Comparison of ENCODE assay signal across 1 cellular context in the genomic region with DNA sequence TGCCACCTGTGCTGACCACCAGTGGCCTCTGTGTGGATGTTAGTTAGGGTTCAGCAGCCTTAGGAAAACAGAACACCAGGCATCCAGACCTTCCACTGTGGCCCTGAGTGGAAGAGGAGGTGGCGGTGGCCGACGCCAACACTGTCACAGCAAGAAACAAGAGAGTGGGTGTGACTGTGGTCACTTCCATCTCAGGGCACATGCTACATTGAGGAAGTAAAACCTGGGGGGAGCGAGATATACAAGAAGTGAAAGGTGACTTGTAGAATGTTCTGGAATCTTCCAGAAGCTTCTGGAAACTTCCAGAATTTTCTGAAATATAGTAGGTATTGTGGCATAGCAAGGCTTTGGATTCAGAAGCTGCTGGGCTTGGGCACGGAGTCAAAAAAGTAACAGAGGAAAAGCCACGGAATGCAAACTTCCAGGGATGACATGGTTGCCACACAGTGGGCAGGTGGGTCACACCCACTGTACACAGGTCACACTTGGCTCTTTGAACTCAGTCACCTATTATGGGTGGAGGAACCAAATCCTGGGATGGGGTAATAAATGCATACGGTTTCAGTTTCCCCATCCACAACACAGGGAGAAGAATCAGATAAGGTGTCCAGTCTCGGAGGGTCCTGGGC.
TF ChIP-seq lines count a peak whose summit lies in the region.

No MANE protein-coding gene starts in this region.

TF ChIP-seq in GM12878, 131 proteins besides CTCF, POLR2A, EP300 and RAD21 (continues in another document):
- TF ChIP-seq RAD51 (IDR thresholded peaks at IDR 0.05), result peak; percentile 33; the same call in 1 of the 2 replicates
- TF ChIP-seq SP1 (IDR thresholded peaks at IDR 0.05; ENCODE audit: low read depth, low read length), result no peak
- 0 out of 2 replicates have a peak, but pooled peaks have one; percentile 42 for TF ChIP-seq IRF4 (IDR thresholded peaks at IDR 0.05; ENCODE audit: low read depth, low read length)
- TF ChIP-seq SMAD5 (IDR thresholded peaks at IDR 0.05; ENCODE audit: low read depth), result no peak
- TF ChIP-seq, protein P1, sequence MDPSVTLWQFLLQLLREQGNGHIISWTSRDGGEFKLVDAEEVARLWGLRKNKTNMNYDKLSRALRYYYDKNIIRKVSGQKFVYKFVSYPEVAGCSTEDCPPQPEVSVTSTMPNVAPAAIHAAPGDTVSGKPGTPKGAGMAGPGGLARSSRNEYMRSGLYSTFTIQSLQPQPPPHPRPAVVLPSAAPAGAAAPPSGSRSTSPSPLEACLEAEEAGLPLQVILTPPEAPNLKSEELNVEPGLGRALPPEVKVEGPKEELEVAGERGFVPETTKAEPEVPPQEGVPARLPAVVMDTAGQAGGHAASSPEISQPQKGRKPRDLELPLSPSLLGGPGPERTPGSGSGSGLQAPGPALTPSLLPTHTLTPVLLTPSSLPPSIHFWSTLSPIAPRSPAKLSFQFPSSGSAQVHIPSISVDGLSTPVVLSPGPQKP (IDR thresholded peaks at IDR 0.05; ENCODE audit: low read depth, low read length), result no peak
- peak; percentile 60; the same call in 1 of the 2 replicates for TF ChIP-seq MTA2 (IDR thresholded peaks at IDR 0.05; ENCODE audit: low read depth)
- peak; percentile 93 for TF ChIP-seq RUNX3 (IDR thresholded peaks at IDR 0.05; ENCODE audit: low read length)
- TF ChIP-seq CHD1 (IDR thresholded peaks at IDR 0.05; ENCODE audit: low read depth, low read length), result no peak
- TF ChIP-seq, protein P2, sequence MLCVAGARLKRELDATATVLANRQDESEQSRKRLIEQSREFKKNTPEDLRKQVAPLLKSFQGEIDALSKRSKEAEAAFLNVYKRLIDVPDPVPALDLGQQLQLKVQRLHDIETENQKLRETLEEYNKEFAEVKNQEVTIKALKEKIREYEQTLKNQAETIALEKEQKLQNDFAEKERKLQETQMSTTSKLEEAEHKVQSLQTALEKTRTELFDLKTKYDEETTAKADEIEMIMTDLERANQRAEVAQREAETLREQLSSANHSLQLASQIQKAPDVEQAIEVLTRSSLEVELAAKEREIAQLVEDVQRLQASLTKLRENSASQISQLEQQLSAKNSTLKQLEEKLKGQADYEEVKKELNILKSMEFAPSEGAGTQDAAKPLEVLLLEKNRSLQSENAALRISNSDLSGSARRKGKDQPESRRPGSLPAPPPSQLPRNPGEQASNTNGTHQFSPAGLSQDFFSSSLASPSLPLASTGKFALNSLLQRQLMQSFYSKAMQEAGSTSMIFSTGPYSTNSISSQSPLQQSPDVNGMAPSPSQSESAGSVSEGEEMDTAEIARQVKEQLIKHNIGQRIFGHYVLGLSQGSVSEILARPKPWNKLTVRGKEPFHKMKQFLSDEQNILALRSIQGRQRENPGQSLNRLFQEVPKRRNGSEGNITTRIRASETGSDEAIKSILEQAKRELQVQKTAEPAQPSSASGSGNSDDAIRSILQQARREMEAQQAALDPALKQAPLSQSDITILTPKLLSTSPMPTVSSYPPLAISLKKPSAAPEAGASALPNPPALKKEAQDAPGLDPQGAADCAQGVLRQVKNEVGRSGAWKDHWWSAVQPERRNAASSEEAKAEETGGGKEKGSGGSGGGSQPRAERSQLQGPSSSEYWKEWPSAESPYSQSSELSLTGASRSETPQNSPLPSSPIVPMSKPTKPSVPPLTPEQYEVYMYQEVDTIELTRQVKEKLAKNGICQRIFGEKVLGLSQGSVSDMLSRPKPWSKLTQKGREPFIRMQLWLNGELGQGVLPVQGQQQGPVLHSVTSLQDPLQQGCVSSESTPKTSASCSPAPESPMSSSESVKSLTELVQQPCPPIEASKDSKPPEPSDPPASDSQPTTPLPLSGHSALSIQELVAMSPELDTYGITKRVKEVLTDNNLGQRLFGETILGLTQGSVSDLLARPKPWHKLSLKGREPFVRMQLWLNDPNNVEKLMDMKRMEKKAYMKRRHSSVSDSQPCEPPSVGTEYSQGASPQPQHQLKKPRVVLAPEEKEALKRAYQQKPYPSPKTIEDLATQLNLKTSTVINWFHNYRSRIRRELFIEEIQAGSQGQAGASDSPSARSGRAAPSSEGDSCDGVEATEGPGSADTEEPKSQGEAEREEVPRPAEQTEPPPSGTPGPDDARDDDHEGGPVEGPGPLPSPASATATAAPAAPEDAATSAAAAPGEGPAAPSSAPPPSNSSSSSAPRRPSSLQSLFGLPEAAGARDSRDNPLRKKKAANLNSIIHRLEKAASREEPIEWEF (IDR thresholded peaks at IDR 0.05; ENCODE audit: insufficient replicate concordance, low read depth, low read length), result no peak
- TF ChIP-seq TCF7 (IDR thresholded peaks at IDR 0.05; ENCODE audit: borderline replicate concordance), result no peak
- TF ChIP-seq, protein P3, sequence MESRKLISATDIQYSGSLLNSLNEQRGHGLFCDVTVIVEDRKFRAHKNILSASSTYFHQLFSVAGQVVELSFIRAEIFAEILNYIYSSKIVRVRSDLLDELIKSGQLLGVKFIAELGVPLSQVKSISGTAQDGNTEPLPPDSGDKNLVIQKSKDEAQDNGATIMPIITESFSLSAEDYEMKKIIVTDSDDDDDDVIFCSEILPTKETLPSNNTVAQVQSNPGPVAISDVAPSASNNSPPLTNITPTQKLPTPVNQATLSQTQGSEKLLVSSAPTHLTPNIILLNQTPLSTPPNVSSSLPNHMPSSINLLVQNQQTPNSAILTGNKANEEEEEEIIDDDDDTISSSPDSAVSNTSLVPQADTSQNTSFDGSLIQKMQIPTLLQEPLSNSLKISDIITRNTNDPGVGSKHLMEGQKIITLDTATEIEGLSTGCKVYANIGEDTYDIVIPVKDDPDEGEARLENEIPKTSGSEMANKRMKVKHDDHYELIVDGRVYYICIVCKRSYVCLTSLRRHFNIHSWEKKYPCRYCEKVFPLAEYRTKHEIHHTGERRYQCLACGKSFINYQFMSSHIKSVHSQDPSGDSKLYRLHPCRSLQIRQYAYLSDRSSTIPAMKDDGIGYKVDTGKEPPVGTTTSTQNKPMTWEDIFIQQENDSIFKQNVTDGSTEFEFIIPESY (IDR thresholded peaks at IDR 0.05), result no peak
- TF ChIP-seq FOS (IDR thresholded peaks at IDR 0.05; ENCODE audit: borderline replicate concordance, extremely low read depth, insufficient read length), result no peak
- no peak for TF ChIP-seq SUZ12 (IDR thresholded peaks at IDR 0.05; ENCODE audit: unreplicated experiment)
- TF ChIP-seq FOXK2 (IDR thresholded peaks at IDR 0.05), result no peak
- peak; percentile 81 for TF ChIP-seq DPF2 (IDR thresholded peaks at IDR 0.05)
- TF ChIP-seq CHD2 (IDR thresholded peaks at IDR 0.05; ENCODE audit: borderline replicate concordance, low read depth, low read length), result no peak
- TF ChIP-seq EGR1 (IDR thresholded peaks at IDR 0.05; ENCODE audit: borderline replicate concordance in 1 of 2, low read depth in 2 of 2, low read length in 2 of 2), result peak in 1 of 2 experiments; percentile 36; a peak in 1 of 3 replicates
- no peak for TF ChIP-seq HDAC2 (IDR thresholded peaks at IDR 0.05)
- TF ChIP-seq RBBP5 (conservative IDR thresholded peaks at IDR 0.05), result no peak
- TF ChIP-seq NFYA (IDR thresholded peaks at IDR 0.05; ENCODE audit: borderline replicate concordance, low read depth, low read length), result no peak
- no peak for TF ChIP-seq TAF1 (IDR thresholded peaks at IDR 0.05; ENCODE audit: borderline replicate concordance, low read depth, low read length)
- no peak for TF ChIP-seq ESRRA (IDR thresholded peaks at IDR 0.05; ENCODE audit: low read length)
- peak; percentile 58 for TF ChIP-seq SPI1 (IDR thresholded peaks at IDR 0.05; ENCODE audit: borderline replicate concordance, insufficient read depth, low read depth, low read length)
- TF ChIP-seq PAX5 (IDR thresholded peaks at IDR 0.05; ENCODE audit: borderline replicate concordance, low read depth, low read length), result peak; percentile 34; the same call in 1 of the 2 replicates
- TF ChIP-seq, protein P4, sequence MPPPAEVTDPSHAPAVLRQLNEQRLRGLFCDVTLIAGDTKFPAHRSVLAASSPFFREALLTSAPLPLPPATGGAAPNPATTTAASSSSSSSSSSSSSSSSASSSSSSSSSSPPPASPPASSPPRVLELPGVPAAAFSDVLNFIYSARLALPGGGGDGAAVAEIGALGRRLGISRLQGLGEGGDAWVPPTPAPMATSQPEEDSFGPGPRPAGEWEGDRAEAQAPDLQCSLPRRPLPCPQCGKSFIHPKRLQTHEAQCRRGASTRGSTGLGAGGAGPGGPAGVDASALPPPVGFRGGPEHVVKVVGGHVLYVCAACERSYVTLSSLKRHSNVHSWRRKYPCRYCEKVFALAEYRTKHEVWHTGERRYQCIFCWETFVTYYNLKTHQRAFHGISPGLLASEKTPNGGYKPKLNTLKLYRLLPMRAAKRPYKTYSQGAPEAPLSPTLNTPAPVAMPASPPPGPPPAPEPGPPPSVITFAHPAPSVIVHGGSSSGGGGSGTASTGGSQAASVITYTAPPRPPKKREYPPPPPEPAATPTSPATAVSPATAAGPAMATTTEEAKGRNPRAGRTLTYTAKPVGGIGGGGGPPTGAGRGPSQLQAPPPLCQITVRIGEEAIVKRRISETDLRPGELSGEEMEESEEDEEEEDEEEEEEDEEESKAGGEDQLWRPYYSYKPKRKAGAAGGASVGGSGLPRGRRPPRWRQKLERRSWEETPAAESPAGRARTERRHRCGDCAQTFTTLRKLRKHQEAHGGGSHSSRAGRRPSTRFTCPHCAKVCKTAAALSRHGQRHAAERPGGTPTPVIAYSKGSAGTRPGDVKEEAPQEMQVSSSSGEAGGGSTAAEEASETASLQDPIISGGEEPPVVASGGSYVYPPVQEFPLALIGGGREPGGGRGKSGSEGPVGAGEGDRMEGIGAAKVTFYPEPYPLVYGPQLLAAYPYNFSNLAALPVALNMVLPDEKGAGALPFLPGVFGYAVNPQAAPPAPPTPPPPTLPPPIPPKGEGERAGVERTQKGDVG (CRISPR knock-in tag; IDR thresholded peaks at IDR 0.05), result 0 out of 2 replicates have a peak, but pooled peaks have one; percentile 21
- no peak for TF ChIP-seq TARDBP (IDR thresholded peaks at IDR 0.05; ENCODE audit: borderline replicate concordance)
- no peak for TF ChIP-seq KLF5 (IDR thresholded peaks at IDR 0.05; ENCODE audit: partially characterized antibody)
- no peak for TF ChIP-seq TCF3 (IDR thresholded peaks at IDR 0.05; ENCODE audit: borderline replicate concordance, insufficient read depth, low read depth, low read length)
- TF ChIP-seq, protein P5, sequence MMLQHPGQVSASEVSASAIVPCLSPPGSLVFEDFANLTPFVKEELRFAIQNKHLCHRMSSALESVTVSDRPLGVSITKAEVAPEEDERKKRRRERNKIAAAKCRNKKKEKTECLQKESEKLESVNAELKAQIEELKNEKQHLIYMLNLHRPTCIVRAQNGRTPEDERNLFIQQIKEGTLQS (IDR thresholded peaks at IDR 0.05; ENCODE audit: borderline replicate concordance, extremely low read depth, low read depth, low read length), result no peak
- TF ChIP-seq MTA3 (IDR thresholded peaks at IDR 0.05; ENCODE audit: borderline replicate concordance, low read length), result peak; percentile 39; the same call in 1 of the 2 replicates
- peak; percentile 72 for TF ChIP-seq MXI1 (IDR thresholded peaks at IDR 0.05; ENCODE audit: low read depth, low read length)
- TF ChIP-seq MEF2B (IDR thresholded peaks at IDR 0.05; ENCODE audit: partially characterized antibody, poor library complexity, severe bottlenecking), result peak; percentile 21
- TF ChIP-seq SMC3 (IDR thresholded peaks at IDR 0.05; ENCODE audit: borderline replicate concordance, low read length), result peak; percentile 1; the same call in 1 of the 2 replicates
- TF ChIP-seq, protein P6, sequence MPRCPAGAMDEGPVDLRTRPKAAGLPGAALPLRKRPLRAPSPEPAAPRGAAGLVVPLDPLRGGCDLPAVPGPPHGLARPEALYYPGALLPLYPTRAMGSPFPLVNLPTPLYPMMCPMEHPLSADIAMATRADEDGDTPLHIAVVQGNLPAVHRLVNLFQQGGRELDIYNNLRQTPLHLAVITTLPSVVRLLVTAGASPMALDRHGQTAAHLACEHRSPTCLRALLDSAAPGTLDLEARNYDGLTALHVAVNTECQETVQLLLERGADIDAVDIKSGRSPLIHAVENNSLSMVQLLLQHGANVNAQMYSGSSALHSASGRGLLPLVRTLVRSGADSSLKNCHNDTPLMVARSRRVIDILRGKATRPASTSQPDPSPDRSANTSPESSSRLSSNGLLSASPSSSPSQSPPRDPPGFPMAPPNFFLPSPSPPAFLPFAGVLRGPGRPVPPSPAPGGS (IDR thresholded peaks at IDR 0.05; ENCODE audit: borderline replicate concordance, insufficient read depth, low read depth, low read length, poor library complexity, severe bottlenecking), result no peak
- peak; percentile 8 for TF ChIP-seq NR2F1 (conservative IDR thresholded peaks at IDR 0.05)
- no peak for TF ChIP-seq RELA (IDR thresholded peaks at IDR 0.05; ENCODE audit: borderline replicate concordance, partially characterized antibody)
- 0 out of 2 replicates have a peak, but pooled peaks have one; percentile 40 for TF ChIP-seq HDGF (IDR thresholded peaks at IDR 0.05)
- no peak for TF ChIP-seq ZSCAN29 (IDR thresholded peaks at IDR 0.05)
- no peak for TF ChIP-seq ZNF207 (IDR thresholded peaks at IDR 0.05; ENCODE audit: borderline replicate concordance)
- no peak for TF ChIP-seq CEBPB (IDR thresholded peaks at IDR 0.05; ENCODE audit: borderline replicate concordance in 1 of 2, low read depth in 2 of 2, low read length in 2 of 2)
- TF ChIP-seq SREBF2 (IDR thresholded peaks at IDR 0.05; ENCODE audit: low read length), result no peak
- TF ChIP-seq STAT1 (conservative IDR thresholded peaks at IDR 0.05), result no peak
- TF ChIP-seq, protein P7, sequence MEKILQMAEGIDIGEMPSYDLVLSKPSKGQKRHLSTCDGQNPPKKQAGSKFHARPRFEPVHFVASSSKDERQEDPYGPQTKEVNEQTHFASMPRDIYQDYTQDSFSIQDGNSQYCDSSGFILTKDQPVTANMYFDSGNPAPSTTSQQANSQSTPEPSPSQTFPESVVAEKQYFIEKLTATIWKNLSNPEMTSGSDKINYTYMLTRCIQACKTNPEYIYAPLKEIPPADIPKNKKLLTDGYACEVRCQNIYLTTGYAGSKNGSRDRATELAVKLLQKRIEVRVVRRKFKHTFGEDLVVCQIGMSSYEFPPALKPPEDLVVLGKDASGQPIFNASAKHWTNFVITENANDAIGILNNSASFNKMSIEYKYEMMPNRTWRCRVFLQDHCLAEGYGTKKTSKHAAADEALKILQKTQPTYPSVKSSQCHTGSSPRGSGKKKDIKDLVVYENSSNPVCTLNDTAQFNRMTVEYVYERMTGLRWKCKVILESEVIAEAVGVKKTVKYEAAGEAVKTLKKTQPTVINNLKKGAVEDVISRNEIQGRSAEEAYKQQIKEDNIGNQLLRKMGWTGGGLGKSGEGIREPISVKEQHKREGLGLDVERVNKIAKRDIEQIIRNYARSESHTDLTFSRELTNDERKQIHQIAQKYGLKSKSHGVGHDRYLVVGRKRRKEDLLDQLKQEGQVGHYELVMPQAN (conservative IDR thresholded peaks at IDR 0.05), result no peak
- peak; percentile 58 for TF ChIP-seq NFIC (IDR thresholded peaks at IDR 0.05; ENCODE audit: low read depth, low read length)
- TF ChIP-seq, protein P8, sequence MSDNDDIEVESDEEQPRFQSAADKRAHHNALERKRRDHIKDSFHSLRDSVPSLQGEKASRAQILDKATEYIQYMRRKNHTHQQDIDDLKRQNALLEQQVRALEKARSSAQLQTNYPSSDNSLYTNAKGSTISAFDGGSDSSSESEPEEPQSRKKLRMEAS (IDR thresholded peaks at IDR 0.05; ENCODE audit: low read depth, low read length), result peak; percentile 72; the same call in 1 of the 2 replicates
- TF ChIP-seq SREBF1 (IDR thresholded peaks at IDR 0.05; ENCODE audit: low read length), result no peak
- TF ChIP-seq JUNB (IDR thresholded peaks at IDR 0.05), result no peak
